In the genomic region with DNA sequence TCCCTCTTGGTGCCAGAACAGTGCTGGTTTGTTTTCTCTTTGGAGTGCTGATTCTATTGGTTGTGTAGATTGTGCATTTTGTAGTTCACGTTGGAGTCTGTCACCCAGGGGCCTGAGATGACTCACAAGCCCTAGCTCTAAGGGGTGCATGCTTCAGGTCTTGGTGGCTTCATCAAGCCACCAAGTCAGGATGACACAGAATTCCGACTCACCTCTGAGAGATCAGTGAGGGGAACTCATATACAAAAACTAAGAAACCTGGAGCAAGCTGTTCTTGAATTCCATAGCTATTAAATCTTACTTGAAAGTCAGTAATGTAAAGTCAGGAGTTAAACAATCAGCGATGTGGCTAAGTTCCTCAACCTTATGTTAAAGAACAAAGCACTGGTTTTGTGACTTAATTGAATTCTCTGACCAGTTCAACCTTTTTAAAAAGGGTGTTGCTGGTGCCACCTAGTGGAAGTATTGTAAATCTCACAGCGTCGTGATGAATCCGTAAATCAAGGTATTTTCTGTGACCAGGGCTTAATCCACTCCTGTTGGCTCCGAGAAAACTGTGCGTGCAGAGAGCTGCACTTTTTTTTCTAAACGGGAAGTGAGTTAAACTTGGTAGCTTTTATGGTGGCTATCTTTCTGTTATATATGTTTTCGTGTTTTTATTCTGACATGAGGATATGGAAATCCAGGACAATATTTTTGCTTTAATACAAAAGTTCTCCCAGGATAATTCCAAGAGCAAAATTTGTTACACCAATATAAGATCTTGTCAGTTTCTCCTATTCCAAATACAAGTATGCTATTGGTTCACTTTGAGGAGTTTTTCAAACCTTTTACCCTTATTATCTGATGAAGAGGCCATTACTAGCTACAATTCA, we compare ENCODE assay signal across 8 cellular contexts. TPM values are rescaled to one million over a fixed set of nuclear protein-coding genes. Genes with fewer than 3 reads are reported as not detected.
DNase-seq lines count a peak whose midpoint lies in the region; ATAC-seq and TF ChIP-seq lines count a peak whose summit lies in the region.

No MANE protein-coding gene starts in this region.

- POLR2A ChIA-PET in activated CD4-positive, alpha-beta memory T cell treated with anti-CD3 and anti-CD28 coated beads, Interleukin-2, amount 10 ng/mL, durations not matched to agents 7 days and 5 days (lab: Charles Lee): no interaction called here

- H3K36me3 Mint-ChIP-seq in activated CD4-positive, alpha-beta memory T cell treated with anti-CD3 and anti-CD28 coated beads, Interleukin-2, amount 10 ng/mL, durations not matched to agents 7 days and 5 days (ENCODE audit: low read depth): no peaks in the 10 kb centered on the region
- H3K36me3 Mint-ChIP-seq in osteocyte (ENCODE audit: unreplicated experiment): no peaks in the 10 kb centered on the region

- H3K27ac Mint-ChIP-seq in activated CD4-positive, alpha-beta memory T cell treated with anti-CD3 and anti-CD28 coated beads, Interleukin-2, amount 10 ng/mL, durations not matched to agents 7 days and 5 days: no peak overlapping the region
- H3K27ac Mint-ChIP-seq in osteocyte (ENCODE audit: unreplicated experiment): no peak overlapping the region

- peak; percentile 71 for ATAC-seq in GM19328 (IDR thresholded peaks at IDR 0.05; ENCODE audit: unreplicated experiment)
- ATAC-seq in HG03196 (IDR thresholded peaks at IDR 0.05; ENCODE audit: unreplicated experiment): peak; percentile 90

- H3K4me3 ChIP-seq in fibroblast of villous mesenchyme (ENCODE audit: low read depth, low read length): no peak overlapping the region

- CTCF ChIA-PET in activated CD4-positive, alpha-beta memory T cell treated with anti-CD3 and anti-CD28 coated beads, Interleukin-2, amount 10 ng/mL, durations not matched to agents 7 days and 5 days (lab: Charles Lee): interaction anchor here (0.6 to 3.3 kb wide), 7 partner anchors 14 to 298 kb away, joined by 3 to 15 read pairs (median 3); a partner anchor contains a TSS

- TF ChIP-seq CTCF in fibroblast of villous mesenchyme (IDR thresholded peaks at IDR 0.05; ENCODE audit: insufficient read depth, low read depth, low read length) (peak; percentile 79), osteocyte (IDR thresholded peaks at IDR 0.05) (peak; percentile 82)

- no peaks in the 10 kb centered on the region for H3K9me3 Mint-ChIP-seq in activated CD4-positive, alpha-beta memory T cell treated with anti-CD3 and anti-CD28 coated beads, Interleukin-2, amount 10 ng/mL, durations not matched to agents 7 days and 5 days
- no peaks in the 10 kb centered on the region for H3K9me3 Mint-ChIP-seq in osteocyte (ENCODE audit: unreplicated experiment)

- peaks cover 8% of the 10 kb centered on the region for H3K27me3 Mint-ChIP-seq in activated CD4-positive, alpha-beta memory T cell treated with anti-CD3 and anti-CD28 coated beads, Interleukin-2, amount 10 ng/mL, durations not matched to agents 7 days and 5 days
- no peaks in the 10 kb centered on the region for H3K27me3 Mint-ChIP-seq in osteocyte (ENCODE audit: unreplicated experiment)

- DNase-seq in DMS 273 (lab: John Stamatoyannopoulos, UW; ENCODE audit: unreplicated experiment) (peak; percentile 74), NCI-H345 treated with DMSO at 0.1 percent for 48 hours (lab: John Stamatoyannopoulos, UW; ENCODE audit: unreplicated experiment) (peak; percentile 44), fibroblast of villous mesenchyme (ENCODE audit: low read depth) (peak; percentile 69), osteocyte (ENCODE audit: extremely low spot score, unreplicated experiment) (no peak), cerebellar nuclear complex (lab: John Stamatoyannopoulos, UW) (no peak)
- peak; percentile 34 for DNase-seq in activated CD4-positive, alpha-beta memory T cell treated with anti-CD3 and anti-CD28 coated beads, Interleukin-2, amount 10 ng/mL, durations not matched to agents 7 days and 5 days

- H3K4me3 Mint-ChIP-seq in activated CD4-positive, alpha-beta memory T cell treated with anti-CD3 and anti-CD28 coated beads, Interleukin-2, amount 10 ng/mL, durations not matched to agents 7 days and 5 days: no peak overlapping the region
- no peak overlapping the region for H3K4me3 Mint-ChIP-seq in osteocyte (ENCODE audit: unreplicated experiment)

- no peaks in the 10 kb centered on the region for H3K4me1 Mint-ChIP-seq in activated CD4-positive, alpha-beta memory T cell treated with anti-CD3 and anti-CD28 coated beads, Interleukin-2, amount 10 ng/mL, durations not matched to agents 7 days and 5 days
- H3K4me1 Mint-ChIP-seq in osteocyte (ENCODE audit: unreplicated experiment): peaks cover 4% of the 10 kb centered on the region

RNA-seq across cellular contexts. Expression of a gene that starts 14.6 kb away (rescaled TPM):
- not detected for total RNA-seq in activated CD4-positive, alpha-beta memory T cell treated with anti-CD3 and anti-CD28 coated beads, Interleukin-2, amount 10 ng/mL, durations not matched to agents 7 days and 5 days
- not detected in 2 replicates for total RNA-seq in fibroblast of villous mesenchyme
- total RNA-seq in osteocyte: 0.21 and 0.39 TPM in 2 replicates

Comparison
In these comparisons a context has a peak if more than half of its experiments do, and no peak if none do; other contexts are left out.
1. DNase-seq: peak in DMS 273 (single experiment), NCI-H345 treated with DMSO at 0.1 percent for 48 hours (single experiment), activated CD4-positive, alpha-beta memory T cell treated with anti-CD3 and anti-CD28 coated beads, Interleukin-2, amount 10 ng/mL, durations not matched to agents 7 days and 5 days (single experiment) and fibroblast of villous mesenchyme (single experiment); none in osteocyte (single experiment) and cerebellar nuclear complex (0 of 2).